In the genomic region with DNA sequence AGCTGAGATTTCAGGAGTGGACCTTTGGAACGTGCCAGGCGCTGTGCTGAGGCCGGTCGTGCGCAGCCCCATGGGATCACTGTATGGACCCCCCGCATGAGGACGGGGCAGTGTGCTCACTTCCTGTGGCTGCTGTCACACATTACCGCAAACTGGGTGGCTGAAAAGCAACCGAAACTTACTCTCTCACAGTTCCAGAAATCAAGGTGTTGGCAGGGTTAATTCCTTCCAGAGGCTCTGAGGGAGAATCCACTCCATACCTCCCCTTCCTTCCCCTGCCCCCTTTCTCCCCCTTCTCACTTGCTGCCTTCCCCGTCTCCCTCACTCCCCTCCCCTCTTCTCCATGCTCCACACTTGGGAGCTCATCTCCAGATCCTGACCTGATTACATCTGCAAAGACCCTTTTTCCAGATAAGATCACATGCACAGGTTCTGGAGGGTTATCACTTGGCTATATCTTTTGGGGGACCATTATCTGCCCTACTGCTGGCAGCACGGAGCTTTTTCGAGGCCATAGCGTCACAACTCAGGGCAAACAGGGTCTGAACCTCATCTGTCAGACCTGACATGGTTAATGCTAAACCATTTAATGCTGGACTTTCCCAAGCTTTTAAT, we compare ENCODE assay signal across 10 cellular contexts. TPM values are rescaled to one million over a fixed set of nuclear protein-coding genes. Genes with fewer than 3 reads are reported as not detected.
DNase-seq lines count a peak whose midpoint lies in the region; ATAC-seq, FAIRE-seq and TF ChIP-seq lines count a peak whose summit lies in the region.
"Had no signal": no experiment of that assay in that cellular context is flagged by ENCODE, and none has a peak within 500 bp of the region (broad histone marks: within the 10 kb centered on the region; RNA-seq: fewer than 3 reads in every experiment).

No MANE protein-coding gene starts in this region.

- peak overlapping the region; percentile 1 to 32 for H3K9ac ChIP-seq in colonic mucosa (ENCODE audit: low read depth in 2 of 2, low read length in 2 of 2)

- no peaks in the 10 kb centered on the region for H3K9me3 Mint-ChIP-seq in IgD-negative memory B cell

- no peaks in the 10 kb centered on the region for H3K9me3 ChIP-seq in colonic mucosa
- no peaks in the 10 kb centered on the region for H3K9me3 ChIP-seq in small intestine (ENCODE audit: control insufficient read depth, low read depth)

- H3K27me3 ChIP-seq in colonic mucosa (no peaks in the 10 kb centered on the region), small intestine (ENCODE audit: control insufficient read depth in 2 of 2, insufficient read depth in 2 of 2, low read length in 2 of 2) (no peaks in the 10 kb centered on the region)

- peak overlapping the region; percentile 9 for H3K27ac ChIP-seq in colonic mucosa
- H3K27ac ChIP-seq in small intestine (ENCODE audit: low read depth in 1 of 2, low read length in 1 of 2): peak overlapping the region; percentile 90 to 95

- H3K36me3 Mint-ChIP-seq in IgD-negative memory B cell: peaks cover 2% of the 10 kb centered on the region

- peaks cover 40 to 72% (median 66%) of the 10 kb centered on the region in 3 donors for H3K4me1 Mint-ChIP-seq in IgD-negative memory B cell

- no peaks in the 10 kb centered on the region for H3K27me3 Mint-ChIP-seq in IgD-negative memory B cell
- H3K27me3 Mint-ChIP-seq: brain had no signal

- intact Hi-C loops in colonic mucosa (cut with DNase I): loop anchor here (10.0 kb wide), 1 partner anchor 153 kb away; no protein-coding TSS in a partner anchor

- peak overlapping the region; percentile 38 to 85 (median 66) for H3K4me3 Mint-ChIP-seq in IgD-negative memory B cell
- H3K4me3 Mint-ChIP-seq: brain, nephron had no signal

- no peak for DNase-seq in colonic mucosa
- DNase-seq in small intestine: no peak
- no peak for DNase-seq in NCI-H82 treated with DMSO at 0.1 percent for 48 hours (lab: John Stamatoyannopoulos, UW; ENCODE audit: unreplicated experiment)
- DNase-seq in activated CD8-positive, alpha-beta memory T cell treated with anti-CD3 and anti-CD28 coated beads for 24 hours: no peak

- H3K4me3 ChIP-seq in colonic mucosa (no peak overlapping the region), small intestine (ENCODE audit: low read depth in 1 of 2, low read length in 2 of 2) (no peak overlapping the region)

- ATAC-seq in GM19351 (IDR thresholded peaks at IDR 0.05; ENCODE audit: unreplicated experiment): peak; percentile 49
- ATAC-seq in GM21576 (IDR thresholded peaks at IDR 0.05; ENCODE audit: unreplicated experiment): no peak
- no peak for ATAC-seq in GM21515 (IDR thresholded peaks at IDR 0.05; ENCODE audit: unreplicated experiment)

- H3K4me1 ChIP-seq in colonic mucosa (peaks cover 27% of the 10 kb centered on the region), small intestine (ENCODE audit: control insufficient read depth in 2 of 2, insufficient read depth in 1 of 2, low read depth in 1 of 2, low read length in 1 of 2) (peaks cover 16 to 17% of the 10 kb centered on the region in 2 donors)

- peak overlapping the region; percentile 83 to 90 (median 86) for H3K27ac Mint-ChIP-seq in IgD-negative memory B cell

- FAIRE-seq in small intestine (lab: Jason Lieb, UNC): no peak

- 55 to 82% (median 55%) methylated on average over 13 of the region's 13 CpGs for WGBS in small intestine, 3 donors

- TF ChIP-seq CTCF in colonic mucosa (IDR thresholded peaks at IDR 0.05): no peak

- H3K36me3 ChIP-seq in colonic mucosa (peaks cover 6% of the 10 kb centered on the region), small intestine (ENCODE audit: control insufficient read depth in 2 of 2, insufficient read depth in 2 of 2, low read length in 2 of 2) (peaks cover 2 to 3% of the 10 kb centered on the region in 2 donors)

RNA-seq across cellular contexts. Expression of gene KLF13, which starts 41.2 kb away (rescaled TPM):
- polyA plus RNA-seq in IgD-negative memory B cell: 81.4 TPM
- total RNA-seq in colonic mucosa: 10 to 100 TPM; 68.9 to 92.3 TPM
- polyA plus RNA-seq in small intestine: 10 to 100 TPM; 50.6 to 61.3 (median 51.9) TPM
